In genomic region chr7:142300689-142301088, GRCh38 we compare ENCODE assay signal across 10 cellular contexts. TPM values are rescaled to one million over a fixed set of nuclear protein-coding genes. Genes with fewer than 3 reads are reported as not detected.
DNase-seq lines count a peak whose midpoint lies in the region; ATAC-seq, FAIRE-seq and TF ChIP-seq lines count a peak whose summit lies in the region.
"Had no signal": no experiment of that assay in that cellular context is flagged by ENCODE, and none has a peak within 500 bp of the region (broad histone marks: within the 10 kb centered on the region; RNA-seq: fewer than 3 reads in every experiment).

No MANE protein-coding gene starts in this region.

- H3K4me1 Mint-ChIP-seq in activated T-cell treated with anti-CD3 and anti-CD28 coated beads, Interleukin-2, amount 50 U/mL, for 72 hours (ENCODE audit: low read depth): peaks cover 32% of the 10 kb centered on the region

- H3K4me2 ChIP-seq in DOHH2 (ENCODE audit: low read length): no peak overlapping the region

- H3K9me3 Mint-ChIP-seq in activated T-cell treated with anti-CD3 and anti-CD28 coated beads, Interleukin-2, amount 50 U/mL, for 72 hours: no peaks in the 10 kb centered on the region

- no peaks in the 10 kb centered on the region for H3K9me2 ChIP-seq in DOHH2 (replicated peaks; ENCODE audit: control insufficient read depth, low read length)

- ATAC-seq in activated T-cell treated with anti-CD3 and anti-CD28 coated beads, Interleukin-2, amount 50 U/mL, for 72 hours (replicated peaks in 1 of 2): peak; percentile 31 to 66
- no peak for ATAC-seq in HG03342 (IDR thresholded peaks at IDR 0.05; ENCODE audit: unreplicated experiment)

- in situ Hi-C loops in KBM-7 (cut with MboI; ENCODE audit: low pct_unique_long_range_greater_than_20kb, low sequenced_read_pairs): no loop called here

- no peaks in the 10 kb centered on the region for H3K27me3 ChIP-seq in DOHH2 (ENCODE audit: control insufficient read depth, low read length)

- no peaks in the 10 kb centered on the region for H3K9me3 ChIP-seq in DOHH2 (ENCODE audit: control insufficient read depth, insufficient read depth, low read length)

- peaks cover 31% of the 10 kb centered on the region for H3K27me3 Mint-ChIP-seq in activated T-cell treated with anti-CD3 and anti-CD28 coated beads, Interleukin-2, amount 50 U/mL, for 72 hours (ENCODE audit: low read depth)

- TF ChIP-seq CTCF in DOHH2 (IDR thresholded peaks at IDR 0.05; ENCODE audit: low read depth, low read length, poor library complexity, severe bottlenecking): peak; percentile 66

- H3F3A ChIP-seq in DOHH2 (ENCODE audit: control insufficient read depth, insufficient read depth): no peaks in the 10 kb centered on the region

- H3K36me3 ChIP-seq in DOHH2 (ENCODE audit: control insufficient read depth, low read length): no peaks in the 10 kb centered on the region

- no peak for TF ChIP-seq POLR2A in GM12891 (IDR thresholded peaks at IDR 0.05; ENCODE audit: low read depth, low read length)

- H3K27ac Mint-ChIP-seq in activated T-cell treated with anti-CD3 and anti-CD28 coated beads, Interleukin-2, amount 50 U/mL, for 72 hours: no peak overlapping the region

- no peak for FAIRE-seq in GM12891 (lab: Jason Lieb, UNC)
- FAIRE-seq: TTC549 had no signal

- no peaks in the 10 kb centered on the region for H3K79me2 ChIP-seq in DOHH2 (ENCODE audit: control insufficient read depth, low read length)

- peaks cover 11% of the 10 kb centered on the region for H3K4me1 ChIP-seq in DOHH2 (ENCODE audit: control insufficient read depth, low read length)

- no peak overlapping the region for H3K4me3 ChIP-seq in DOHH2 (ENCODE audit: low read length)

- no peak overlapping the region for H3K27ac ChIP-seq in DOHH2 (ENCODE audit: low read depth, low read length)

- DNase-seq in KBM-7 (peak; percentile 11), myocyte (ENCODE audit: low read depth) (peak; percentile 6), GM12891 (ENCODE audit: insufficient read length, low spot score) (no peak), NCI-H510A treated with DMSO at 0.1 percent for 48 hours (lab: John Stamatoyannopoulos, UW) (no peak), retina (no peak)
- DNase-seq in activated T-cell treated with anti-CD3 and anti-CD28 coated beads, Interleukin-2, amount 50 U/mL, for 72 hours: peak; percentile 47 to 58

- no peaks in the 10 kb centered on the region for H4K20me1 ChIP-seq in DOHH2 (ENCODE audit: control insufficient read depth, insufficient read depth, low read depth, low read length)

- no peaks in the 10 kb centered on the region for H3K36me3 Mint-ChIP-seq in activated T-cell treated with anti-CD3 and anti-CD28 coated beads, Interleukin-2, amount 50 U/mL, for 72 hours (ENCODE audit: insufficient read depth in 2 of 2)

- H3K4me3 Mint-ChIP-seq in activated T-cell treated with anti-CD3 and anti-CD28 coated beads, Interleukin-2, amount 50 U/mL, for 72 hours: peak overlapping the region; percentile 43 to 58

TF ChIP-seq in GM12891, 5 proteins besides CTCF, POLR2A, EP300 and RAD21:
- TF ChIP-seq TAF1 (IDR thresholded peaks at IDR 0.05; ENCODE audit: low read depth, low read length) (no peak), POLR2AphosphoS5 (IDR thresholded peaks at IDR 0.05; ENCODE audit: low read depth, low read length) (no peak), SPI1 (IDR thresholded peaks at IDR 0.05; ENCODE audit: low read depth, low read length) (no peak), PAX5 (IDR thresholded peaks at IDR 0.05; ENCODE audit: insufficient read depth, low read length, severe bottlenecking) (no peak), POU2F2 (IDR thresholded peaks at IDR 0.05; ENCODE audit: low read depth, low read length) (no peak)

RNA-seq across cellular contexts. Expression of gene PRSS58, which starts 42.8 kb away (rescaled TPM):
- not detected for total RNA-seq in activated T-cell treated with anti-CD3 and anti-CD28 coated beads, Interleukin-2, amount 50 U/mL, for 72 hours
- not detected in 2 replicates for total RNA-seq in myocyte
- not detected for polyA plus RNA-seq in myocyte (2012)
- not detected for polyA plus RNA-seq in GM12891 (2012; ENCODE audit: low read depth, missing spikeins)
- total RNA-seq: pulmonary artery endothelial cell had no signal

Comparison
In these comparisons a context has a peak if more than half of its experiments do, and no peak if none do; other contexts are left out.
1. DNase-seq: peak in KBM-7 (single experiment), activated T-cell treated with anti-CD3 and anti-CD28 coated beads, Interleukin-2, amount 50 U/mL, for 72 hours (2 of 2) and myocyte (single experiment); none in GM12891 (single experiment), NCI-H510A treated with DMSO at 0.1 percent for 48 hours (single experiment) and retina (single experiment).